In the genomic region with DNA sequence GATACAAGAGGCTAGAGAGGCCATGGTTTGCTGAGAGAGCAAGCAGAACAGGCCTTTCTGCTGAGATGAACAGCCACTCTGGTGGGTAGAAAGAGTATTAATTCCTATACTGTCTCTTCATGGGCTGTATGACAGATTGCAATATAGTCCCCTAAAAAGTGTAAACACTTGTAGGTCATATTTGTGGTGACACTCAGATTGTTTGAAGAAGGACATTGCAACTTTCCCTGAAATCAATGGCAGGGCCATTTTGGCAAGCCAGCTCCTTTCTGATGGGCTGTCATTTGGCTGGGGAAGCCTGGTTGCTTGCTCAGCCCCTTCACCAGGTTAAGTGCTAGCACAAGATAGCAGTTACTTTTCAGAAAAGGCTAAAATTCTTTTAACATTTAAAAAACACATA, we compare ENCODE assay signal across 15 cellular contexts. TPM values are rescaled to one million over a fixed set of nuclear protein-coding genes. Genes with fewer than 3 reads are reported as not detected.
DNase-seq lines count a peak whose midpoint lies in the region; ATAC-seq and TF ChIP-seq lines count a peak whose summit lies in the region.
"Had no signal": no experiment of that assay in that cellular context is flagged by ENCODE, and none has a peak within 500 bp of the region (broad histone marks: within the 10 kb centered on the region; RNA-seq: fewer than 3 reads in every experiment).

No MANE protein-coding gene starts in this region.

- TF ChIP-seq CTCF in hepatocyte (IDR thresholded peaks at IDR 0.05; ENCODE audit: poor library complexity) = no peak
- TF ChIP-seq CTCF in liver (IDR thresholded peaks at IDR 0.05; ENCODE audit: low read depth, low read length, missing input control) = no peak
- TF ChIP-seq CTCF in omental fat pad (IDR thresholded peaks at IDR 0.05) = no peak

- H3K4me1 ChIP-seq in hepatocyte (ENCODE audit: insufficient read depth) = peaks cover 13% of the 10 kb centered on the region
- peaks cover 0 to 22% (median 18%) of the 10 kb centered on the region in 4 donors for H3K4me1 ChIP-seq in liver (ENCODE audit: control insufficient read depth in 4 of 4, insufficient read depth in 4 of 4, low read length in 3 of 4)

- H3K4me2 ChIP-seq in hepatocyte = no peak overlapping the region
- H3K4me2 ChIP-seq: BLaER1 had no signal

- H3K27me3 ChIP-seq in hepatocyte (no peaks in the 10 kb centered on the region), liver (ENCODE audit: control insufficient read depth in 4 of 4, insufficient read depth in 4 of 4, low read length in 3 of 4) (no peaks in the 10 kb centered on the region)
- H3K27me3 ChIP-seq: BLaER1 had no signal

- peak overlapping the region; percentile 42 for H3K27ac ChIP-seq in hepatocyte
- H3K27ac ChIP-seq in liver (ENCODE audit: low read depth in 1 of 2, low read length in 2 of 2) = peak overlapping the region in 1 of 2 donors; percentile 38
- H3K27ac ChIP-seq: BLaER1, C4-2B, GM23248 had no signal

- H3K9me3 ChIP-seq in hepatocyte (ENCODE audit: low read depth) = no peaks in the 10 kb centered on the region
- H3K9me3 ChIP-seq in liver (ENCODE audit: control insufficient read depth in 4 of 4, low read length in 3 of 4) = no peaks in the 10 kb centered on the region
- H3K9me3 ChIP-seq: BLaER1 had no signal

- DNase-seq in HuH-7.5 (ENCODE audit: low spot score) (peak; percentile 22), hepatocyte (ENCODE audit: low spot score) (no peak), D341Med (ENCODE audit: low spot score) (no peak), GDM1 (lab: John Stamatoyannopoulos, UW) (no peak), omental fat pad (ENCODE audit: low spot score) (no peak)
- DNase-seq: CD4-positive, CD25-positive, alpha-beta regulatory T cell; CD8-positive, alpha-beta T cell; DMS53; DMS79 treated with DMSO at 0.1 percent for 48 hours; GM23248; H7; HCEC 1CT had no signal

- H3K79me2 ChIP-seq in hepatocyte = no peaks in the 10 kb centered on the region

- peak; percentile 25 to 36 for TF ChIP-seq RAD21 in liver (IDR thresholded peaks at IDR 0.05)

- H3K4me3 ChIP-seq in hepatocyte (no peak overlapping the region), liver (ENCODE audit: low read depth in 1 of 3, low read length in 3 of 3) (no peak overlapping the region)
- H3K4me3 ChIP-seq: BLaER1, GM23248 had no signal

- ATAC-seq in omental fat pad (ENCODE audit: low FRiP score) = no peak
- ATAC-seq: CD8-positive, alpha-beta T cell had no signal

- H3K36me3 ChIP-seq in hepatocyte (replicated peaks; ENCODE audit: insufficient read depth, low read depth) (no peaks in the 10 kb centered on the region), liver (ENCODE audit: control insufficient read depth in 4 of 4, insufficient read depth in 3 of 4, low read depth in 1 of 4, low read length in 3 of 4) (peaks cover 7 to 26% (median 23%) of the 10 kb centered on the region in 4 donors)

- H3K9me2 ChIP-seq in hepatocyte (replicated peaks; ENCODE audit: insufficient read depth) = no peaks in the 10 kb centered on the region

- H2AFZ ChIP-seq in hepatocyte = no peak overlapping the region
- H2AFZ ChIP-seq: GM23248 had no signal

- no peaks in the 10 kb centered on the region for H4K20me1 ChIP-seq in hepatocyte (ENCODE audit: insufficient read depth, poor library complexity, severe bottlenecking)
- H4K20me1 ChIP-seq: BLaER1 had no signal

- no peak overlapping the region for H3K9ac ChIP-seq in liver (ENCODE audit: low read depth in 1 of 2, low read length in 2 of 2)
- H3K9ac ChIP-seq: BLaER1, GM23248 had no signal

TF ChIP-seq in liver, 16 proteins besides CTCF, POLR2A, EP300 and RAD21:
- TF ChIP-seq FOXA1 (IDR thresholded peaks at IDR 0.05) (no peak), NR2F2 (IDR thresholded peaks at IDR 0.05) (no peak), FOXA2 (IDR thresholded peaks at IDR 0.05) (peak; percentile 60), YY1 (IDR thresholded peaks at IDR 0.05) (peak; percentile 95), SP1 (IDR thresholded peaks at IDR 0.05) (no peak), JUND (IDR thresholded peaks at IDR 0.05) (peak; percentile 14 to 52), EGR1 (IDR thresholded peaks at IDR 0.05; ENCODE audit: low read depth in 2 of 2) (no peak), RXRA (IDR thresholded peaks at IDR 0.05) (peak; percentile 39 to 58), HNF4A (conservative IDR thresholded peaks at IDR 0.05) (peak in 1 of 2 donors; percentile 61), HNF4G (IDR thresholded peaks at IDR 0.05) (no peak), GABPA (IDR thresholded peaks at IDR 0.05 in 1 of 2, conservative IDR thresholded peaks at IDR 0.05 in 1 of 2) (no peak), TAF1 (conservative IDR thresholded peaks at IDR 0.05) (peak; percentile 38)
- TF ChIP-seq, protein P1, sequence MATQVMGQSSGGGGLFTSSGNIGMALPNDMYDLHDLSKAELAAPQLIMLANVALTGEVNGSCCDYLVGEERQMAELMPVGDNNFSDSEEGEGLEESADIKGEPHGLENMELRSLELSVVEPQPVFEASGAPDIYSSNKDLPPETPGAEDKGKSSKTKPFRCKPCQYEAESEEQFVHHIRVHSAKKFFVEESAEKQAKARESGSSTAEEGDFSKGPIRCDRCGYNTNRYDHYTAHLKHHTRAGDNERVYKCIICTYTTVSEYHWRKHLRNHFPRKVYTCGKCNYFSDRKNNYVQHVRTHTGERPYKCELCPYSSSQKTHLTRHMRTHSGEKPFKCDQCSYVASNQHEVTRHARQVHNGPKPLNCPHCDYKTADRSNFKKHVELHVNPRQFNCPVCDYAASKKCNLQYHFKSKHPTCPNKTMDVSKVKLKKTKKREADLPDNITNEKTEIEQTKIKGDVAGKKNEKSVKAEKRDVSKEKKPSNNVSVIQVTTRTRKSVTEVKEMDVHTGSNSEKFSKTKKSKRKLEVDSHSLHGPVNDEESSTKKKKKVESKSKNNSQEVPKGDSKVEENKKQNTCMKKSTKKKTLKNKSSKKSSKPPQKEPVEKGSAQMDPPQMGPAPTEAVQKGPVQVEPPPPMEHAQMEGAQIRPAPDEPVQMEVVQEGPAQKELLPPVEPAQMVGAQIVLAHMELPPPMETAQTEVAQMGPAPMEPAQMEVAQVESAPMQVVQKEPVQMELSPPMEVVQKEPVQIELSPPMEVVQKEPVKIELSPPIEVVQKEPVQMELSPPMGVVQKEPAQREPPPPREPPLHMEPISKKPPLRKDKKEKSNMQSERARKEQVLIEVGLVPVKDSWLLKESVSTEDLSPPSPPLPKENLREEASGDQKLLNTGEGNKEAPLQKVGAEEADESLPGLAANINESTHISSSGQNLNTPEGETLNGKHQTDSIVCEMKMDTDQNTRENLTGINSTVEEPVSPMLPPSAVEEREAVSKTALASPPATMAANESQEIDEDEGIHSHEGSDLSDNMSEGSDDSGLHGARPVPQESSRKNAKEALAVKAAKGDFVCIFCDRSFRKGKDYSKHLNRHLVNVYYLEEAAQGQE (IDR thresholded peaks at IDR 0.05) = peak; percentile 49
- TF ChIP-seq, protein P2, sequence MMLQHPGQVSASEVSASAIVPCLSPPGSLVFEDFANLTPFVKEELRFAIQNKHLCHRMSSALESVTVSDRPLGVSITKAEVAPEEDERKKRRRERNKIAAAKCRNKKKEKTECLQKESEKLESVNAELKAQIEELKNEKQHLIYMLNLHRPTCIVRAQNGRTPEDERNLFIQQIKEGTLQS (IDR thresholded peaks at IDR 0.05) = no peak
- TF ChIP-seq, protein P3, sequence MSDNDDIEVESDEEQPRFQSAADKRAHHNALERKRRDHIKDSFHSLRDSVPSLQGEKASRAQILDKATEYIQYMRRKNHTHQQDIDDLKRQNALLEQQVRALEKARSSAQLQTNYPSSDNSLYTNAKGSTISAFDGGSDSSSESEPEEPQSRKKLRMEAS (IDR thresholded peaks at IDR 0.05) = peak; percentile 53
- TF ChIP-seq, protein P4, sequence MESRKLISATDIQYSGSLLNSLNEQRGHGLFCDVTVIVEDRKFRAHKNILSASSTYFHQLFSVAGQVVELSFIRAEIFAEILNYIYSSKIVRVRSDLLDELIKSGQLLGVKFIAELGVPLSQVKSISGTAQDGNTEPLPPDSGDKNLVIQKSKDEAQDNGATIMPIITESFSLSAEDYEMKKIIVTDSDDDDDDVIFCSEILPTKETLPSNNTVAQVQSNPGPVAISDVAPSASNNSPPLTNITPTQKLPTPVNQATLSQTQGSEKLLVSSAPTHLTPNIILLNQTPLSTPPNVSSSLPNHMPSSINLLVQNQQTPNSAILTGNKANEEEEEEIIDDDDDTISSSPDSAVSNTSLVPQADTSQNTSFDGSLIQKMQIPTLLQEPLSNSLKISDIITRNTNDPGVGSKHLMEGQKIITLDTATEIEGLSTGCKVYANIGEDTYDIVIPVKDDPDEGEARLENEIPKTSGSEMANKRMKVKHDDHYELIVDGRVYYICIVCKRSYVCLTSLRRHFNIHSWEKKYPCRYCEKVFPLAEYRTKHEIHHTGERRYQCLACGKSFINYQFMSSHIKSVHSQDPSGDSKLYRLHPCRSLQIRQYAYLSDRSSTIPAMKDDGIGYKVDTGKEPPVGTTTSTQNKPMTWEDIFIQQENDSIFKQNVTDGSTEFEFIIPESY (IDR thresholded peaks at IDR 0.05) = no peak

RNA-seq across cellular contexts. Expression of a gene that starts 27.5 kb away (rescaled TPM):
- total RNA-seq in hepatocyte (41.7 and 47.7 TPM in 2 replicates), liver (10 to 100 TPM; 16.5 to 26.4 TPM), omental fat pad (10 to 100 TPM; 20.5 to 30.9 (median 30.0) TPM)
- polyA plus RNA-seq in hepatocyte (45.4 and 54.3 TPM in 2 replicates), liver (10 to 100 TPM; 32.6 to 51.9 TPM)

RNA-seq across cellular contexts. Expression of a gene that starts 44.4 kb away (rescaled TPM):
- 9.6 and 12.0 TPM in 2 replicates for total RNA-seq in hepatocyte
- 2.7 and 3.8 TPM in 2 replicates for polyA plus RNA-seq in hepatocyte
- 1 to 10 TPM; 1.6 to 4.6 TPM for total RNA-seq in liver
- 1 to 10 TPM in 1 of 2 donors, under 1 TPM in 1; 0.77 to 1.8 TPM for polyA plus RNA-seq in liver
- 1 to 10 TPM; 2.5 to 6.0 (median 4.4) TPM for total RNA-seq in omental fat pad
